In genomic region chr2:217872319-217872718, GRCh38 we compare ENCODE assay signal across 31 cellular contexts.
A peak's percentile ranks its signal among the peaks of the same experiment; 100 is the strongest.
DNase-seq lines count a peak whose midpoint lies in the region; ATAC-seq and TF ChIP-seq lines count a peak whose summit lies in the region.
"Had no signal": no experiment of that assay in that cellular context is flagged by ENCODE, and none has a peak within 500 bp of the region (broad histone marks: within the 10 kb centered on the region; RNA-seq: fewer than 3 reads in every experiment).

No MANE protein-coding gene starts in this region.

- no peak overlapping the region for H4K8ac ChIP-seq in mesenchymal stem cell (ENCODE audit: low read length)

- H3K36me3 ChIP-seq in gastroesophageal sphincter (peaks cover 0 to 100% of the 10 kb centered on the region in 2 donors), smooth muscle cell (ENCODE audit: low read depth) (no peaks in the 10 kb centered on the region), MG63 (peaks cover 23% of the 10 kb centered on the region), mesenchymal stem cell (ENCODE audit: control insufficient read depth in 1 of 2, insufficient read depth in 2 of 2, low read depth in 1 of 2, low read length in 2 of 2) (peaks cover 60 to 90% of the 10 kb centered on the region in 2 experiments)
- H3K36me3 ChIP-seq: HAP-1, transverse colon had no signal

- CTCF ChIA-PET in GM10248 (lab: Yijun Ruan, JAX) = no interaction called here

- H3K4me2 ChIP-seq in smooth muscle cell (no peak overlapping the region), mesenchymal stem cell (ENCODE audit: low read length, poor library complexity, severe bottlenecking) (no peak overlapping the region)
- H3K4me2 ChIP-seq: BLaER1 treated with 17β-estradiol and CSF1 and Interleukin-3, amounts not matched to agents 10 nM and 100 nM had no signal

- no peak overlapping the region for H2BK120ac ChIP-seq in mesenchymal stem cell (ENCODE audit: low read depth, low read length)

- no peak overlapping the region for H4K91ac ChIP-seq in mesenchymal stem cell (ENCODE audit: low read length)

- no peak overlapping the region for H2AK5ac ChIP-seq in mesenchymal stem cell (ENCODE audit: low read length, severe bottlenecking)

- no peak overlapping the region for H2BK12ac ChIP-seq in mesenchymal stem cell (ENCODE audit: low read length in 2 of 2)

- no peaks in the 10 kb centered on the region for H3K79me2 ChIP-seq in smooth muscle cell (ENCODE audit: low read depth)

- H3K4me1 ChIP-seq in gastroesophageal sphincter (peaks cover 0 to 94% (median 3%) of the 10 kb centered on the region in 3 donors), smooth muscle cell (ENCODE audit: low read depth) (peaks cover 5% of the 10 kb centered on the region), mesenchymal stem cell (ENCODE audit: control insufficient read depth, insufficient read depth, low read depth, low read length) (peaks cover 5% of the 10 kb centered on the region)
- H3K4me1 ChIP-seq: foreskin keratinocyte, HAP-1 had no signal

- H3K27me3 Mint-ChIP-seq in chondrocyte (ENCODE audit: low read depth) = no peaks in the 10 kb centered on the region
- H3K27me3 Mint-ChIP-seq: activated CD4-positive, alpha-beta memory T cell treated with anti-CD3 and anti-CD28 coated beads, Interleukin-2, amount 10 ng/mL, durations not matched to agents 7 days and 5 days; activated naive CD4-positive, alpha-beta T cell treated with anti-CD3 and anti-CD28 coated beads, Interleukin-2, amount 50 U/mL, for 24 hours had no signal

- no peak for DNase-seq in chondrocyte (ENCODE audit: low spot score)
- DNase-seq in smooth muscle cell (lab: John Stamatoyannopoulos, UW; ENCODE audit: unreplicated experiment) = no peak
- no peak for DNase-seq in MG63
- no peak for DNase-seq in SHP77 (lab: John Stamatoyannopoulos, UW)
- DNase-seq in GM10248 (ENCODE audit: extremely low spot score) = no peak
- DNase-seq in mesenchymal stem cell = no peak
- DNase-seq: activated CD4-positive, alpha-beta memory T cell treated with anti-CD3 and anti-CD28 coated beads, Interleukin-2, amount 10 ng/mL, durations not matched to agents 7 days and 5 days; activated CD4-positive, alpha-beta T cell treated with anti-CD3 and anti-CD28 coated beads for 1 hour; activated CD8-positive, alpha-beta memory T cell treated with anti-CD3 and anti-CD28 coated beads, Interleukin-2, amount 50 U/mL, for 48 hours; central memory CD4-positive, alpha-beta T cell; COR-L47; DMS53; foreskin keratinocyte; hippocampal formation; immature natural killer cell; KBM-7; naive B cell; NCI-H1436; NCI-H2107; NCI-H446; NCI-H774; nucleus accumbens; stimulated activated naive CD8-positive, alpha-beta T cell treated with anti-CD3 and anti-CD28 coated beads, Interleukin-15, Interleukin-2, amounts not matched to agents 100 U/mL and 50 U/mL, for 24 hours; T-helper 17 cell; transverse colon had no signal

- no peak overlapping the region for H2BK15ac ChIP-seq in mesenchymal stem cell (ENCODE audit: low read depth, poor library complexity, severe bottlenecking)

- 38 to 39% methylated on average over 2 of the region's 2 CpGs for WGBS in gastroesophageal sphincter (ENCODE audit: low coverage in 1 of 2), 2 donors
- 93% methylated on average over 2 of the region's 2 CpGs for WGBS in smooth muscle cell (ENCODE audit: low lambda C conversion rate)
- 100% methylated on average over 2 of the region's 2 CpGs for WGBS in mesenchymal stem cell

- H3K27ac Mint-ChIP-seq in chondrocyte (ENCODE audit: unreplicated experiment) = no peak overlapping the region
- H3K27ac Mint-ChIP-seq: activated CD4-positive, alpha-beta memory T cell treated with anti-CD3 and anti-CD28 coated beads, Interleukin-2, amount 10 ng/mL, durations not matched to agents 7 days and 5 days; activated naive CD4-positive, alpha-beta T cell treated with anti-CD3 and anti-CD28 coated beads, Interleukin-2, amount 50 U/mL, for 24 hours; activated T-helper 17 cell treated with anti-CD3 and anti-CD28 coated beads, Interleukin-2, amount 50 U/mL, for 72 hours; immature natural killer cell; T-helper 17 cell had no signal

- TF ChIP-seq CTCF in GM12872 (IDR thresholded peaks at IDR 0.05; ENCODE audit: insufficient read depth, low read depth, low read length) (0 out of 3 replicates have a peak, but pooled peaks have one; percentile 7), chondrocyte (IDR thresholded peaks at IDR 0.05) (peak; percentile 38), gastroesophageal sphincter (IDR thresholded peaks at IDR 0.05) (peak in 3 of 4 experiments; percentile 14 to 43 (median 31)), smooth muscle cell (IDR thresholded peaks at IDR 0.05; ENCODE audit: borderline replicate concordance, insufficient read depth, poor library complexity, severe bottlenecking) (peak; percentile 28), GM10248 (IDR thresholded peaks at IDR 0.05; ENCODE audit: control extremely low read depth, extremely low read depth, low read depth, missing control alignments) (no peak)

- H3K9me3 ChIP-seq in gastroesophageal sphincter (no peaks in the 10 kb centered on the region), smooth muscle cell (replicated peaks; ENCODE audit: low read depth) (no peaks in the 10 kb centered on the region), MG63 (no peaks in the 10 kb centered on the region), mesenchymal stem cell (ENCODE audit: control insufficient read depth, low read length) (no peaks in the 10 kb centered on the region)
- H3K9me3 ChIP-seq: BLaER1 treated with 17β-estradiol and CSF1 and Interleukin-3, amounts not matched to agents 10 nM and 100 nM; HAP-1; transverse colon had no signal

- no peak for TF ChIP-seq POLR2A in gastroesophageal sphincter (IDR thresholded peaks at IDR 0.05)

- ATAC-seq in gastroesophageal sphincter = no peak
- ATAC-seq: activated T-helper 17 cell treated with anti-CD3 and anti-CD28 coated beads, Interleukin-2, amount 50 U/mL, for 72 hours; foreskin keratinocyte; stimulated activated naive CD8-positive, alpha-beta T cell treated with anti-CD3 and anti-CD28 coated beads, Interleukin-15, Interleukin-2, amounts not matched to agents 100 U/mL and 50 U/mL, for 24 hours; T-helper 17 cell had no signal

- H4K20me1 ChIP-seq in smooth muscle cell (ENCODE audit: low read depth) = peaks cover 100% of the 10 kb centered on the region

- TF ChIP-seq EP300 in gastroesophageal sphincter (IDR thresholded peaks at IDR 0.05) = no peak

- peaks cover 9% of the 10 kb centered on the region for H3K4me1 Mint-ChIP-seq in chondrocyte (ENCODE audit: low read depth)
- H3K4me1 Mint-ChIP-seq: activated CD4-positive, alpha-beta memory T cell treated with anti-CD3 and anti-CD28 coated beads, Interleukin-2, amount 10 ng/mL, durations not matched to agents 7 days and 5 days; activated naive CD4-positive, alpha-beta T cell treated with anti-CD3 and anti-CD28 coated beads, Interleukin-2, amount 50 U/mL, for 24 hours; activated T-helper 17 cell treated with anti-CD3 and anti-CD28 coated beads, Interleukin-2, amount 50 U/mL, for 72 hours; immature natural killer cell had no signal

- H3K4me3 ChIP-seq in gastroesophageal sphincter = no peak overlapping the region
- H3K4me3 ChIP-seq in smooth muscle cell = no peak overlapping the region
- no peak overlapping the region for H3K4me3 ChIP-seq in MG63
- no peak overlapping the region for H3K4me3 ChIP-seq in mesenchymal stem cell (ENCODE audit: insufficient read depth in 1 of 2, low read depth in 1 of 2, low read length in 2 of 2)
- H3K4me3 ChIP-seq: BLaER1 treated with 17β-estradiol and CSF1 and Interleukin-3, amounts not matched to agents 10 nM and 100 nM; HAP-1; transverse colon had no signal

- no peak overlapping the region for H3K18ac ChIP-seq in mesenchymal stem cell (ENCODE audit: low read depth in 1 of 2, low read length in 2 of 2)

- H3K9ac ChIP-seq in smooth muscle cell (ENCODE audit: low read depth) = no peak overlapping the region
- H3K9ac ChIP-seq in mesenchymal stem cell (ENCODE audit: low read length) = no peak overlapping the region
- H3K9ac ChIP-seq: BLaER1 treated with 17β-estradiol and CSF1 and Interleukin-3, amounts not matched to agents 10 nM and 100 nM had no signal

- no peak overlapping the region for H3K4me3 Mint-ChIP-seq in chondrocyte (ENCODE audit: unreplicated experiment)
- H3K4me3 Mint-ChIP-seq: activated CD4-positive, alpha-beta memory T cell treated with anti-CD3 and anti-CD28 coated beads, Interleukin-2, amount 10 ng/mL, durations not matched to agents 7 days and 5 days; activated naive CD4-positive, alpha-beta T cell treated with anti-CD3 and anti-CD28 coated beads, Interleukin-2, amount 50 U/mL, for 24 hours; activated T-helper 17 cell treated with anti-CD3 and anti-CD28 coated beads, Interleukin-2, amount 50 U/mL, for 72 hours; immature natural killer cell; naive B cell; T-helper 17 cell had no signal

- no peaks in the 10 kb centered on the region for H3K9me3 Mint-ChIP-seq in chondrocyte (ENCODE audit: low read depth)
- H3K9me3 Mint-ChIP-seq: activated CD4-positive, alpha-beta memory T cell treated with anti-CD3 and anti-CD28 coated beads, Interleukin-2, amount 10 ng/mL, durations not matched to agents 7 days and 5 days; activated naive CD4-positive, alpha-beta T cell treated with anti-CD3 and anti-CD28 coated beads, Interleukin-2, amount 50 U/mL, for 24 hours; activated T-helper 17 cell treated with anti-CD3 and anti-CD28 coated beads, Interleukin-2, amount 50 U/mL, for 72 hours had no signal

- H3K27me3 ChIP-seq in gastroesophageal sphincter (no peaks in the 10 kb centered on the region), smooth muscle cell (ENCODE audit: low read depth) (no peaks in the 10 kb centered on the region), MG63 (no peaks in the 10 kb centered on the region), mesenchymal stem cell (ENCODE audit: control insufficient read depth in 1 of 2, insufficient read depth in 1 of 2, low read length in 2 of 2) (no peaks in the 10 kb centered on the region)
- H3K27me3 ChIP-seq: BLaER1 treated with 17β-estradiol and CSF1 and Interleukin-3, amounts not matched to agents 10 nM and 100 nM; transverse colon had no signal

- H3K79me1 ChIP-seq in mesenchymal stem cell (replicated peaks; ENCODE audit: low read length, poor library complexity, severe bottlenecking) = peaks cover 25% of the 10 kb centered on the region

- H3K4ac ChIP-seq in mesenchymal stem cell (ENCODE audit: low read depth in 1 of 2, low read length in 2 of 2) = no peak overlapping the region

- H3F3A ChIP-seq in smooth muscle cell (ENCODE audit: low read depth) = peaks cover 27% of the 10 kb centered on the region

- no peak overlapping the region for H3K23ac ChIP-seq in mesenchymal stem cell (ENCODE audit: low read length in 2 of 2)

- no peak overlapping the region for H3K14ac ChIP-seq in mesenchymal stem cell (ENCODE audit: low read length in 2 of 2)

- no peak overlapping the region for H2BK5ac ChIP-seq in mesenchymal stem cell (ENCODE audit: low read depth, low read length, poor library complexity, severe bottlenecking)

- H3K36me3 Mint-ChIP-seq in chondrocyte (ENCODE audit: low read depth) = peaks cover 47% of the 10 kb centered on the region
- H3K36me3 Mint-ChIP-seq: activated naive CD4-positive, alpha-beta T cell treated with anti-CD3 and anti-CD28 coated beads, Interleukin-2, amount 50 U/mL, for 24 hours; immature natural killer cell had no signal

- H3K27ac ChIP-seq in gastroesophageal sphincter = peak overlapping the region in 2 of 4 donors; percentile 4 to 97
- no peak overlapping the region for H3K27ac ChIP-seq in smooth muscle cell (ENCODE audit: low read depth)
- H3K27ac ChIP-seq in mesenchymal stem cell (ENCODE audit: low read length, poor library complexity, severe bottlenecking) = no peak overlapping the region
- H3K27ac ChIP-seq: BLaER1 treated with 17β-estradiol and CSF1 and Interleukin-3, amounts not matched to agents 10 nM and 100 nM; foreskin keratinocyte had no signal

- POLR2A ChIA-PET in GM10248 (lab: Yijun Ruan, JAX) = no interaction called here

- H2AFZ ChIP-seq in smooth muscle cell (ENCODE audit: low read depth) (no peak overlapping the region), mesenchymal stem cell (ENCODE audit: low read depth, low read length) (no peak overlapping the region)
